9 cellular contexts compared by ENCODE assay signal in the genomic region with DNA sequence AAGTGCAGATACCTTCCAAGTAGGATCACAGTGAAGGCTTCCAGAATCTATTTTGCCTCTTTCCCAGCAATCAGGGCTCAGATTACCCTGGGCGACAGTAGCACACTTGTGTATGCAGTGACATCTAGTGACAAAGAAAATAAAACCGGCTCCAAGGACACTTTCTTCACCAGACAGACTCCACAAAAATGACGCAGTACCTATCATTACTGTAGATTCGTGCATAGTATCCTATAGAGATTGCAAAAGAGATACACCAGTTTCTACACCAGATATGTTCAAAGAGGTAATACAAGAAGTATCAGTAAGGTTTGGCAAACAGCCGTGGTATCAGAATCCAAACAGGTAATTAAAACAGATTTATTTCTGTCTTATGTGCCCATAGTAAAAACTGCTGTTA.
DNase-seq lines count a peak whose midpoint lies in the region; ATAC-seq and TF ChIP-seq lines count a peak whose summit lies in the region.
"Had no signal": no experiment of that assay in that cellular context is flagged by ENCODE, and none has a peak within 500 bp of the region (broad histone marks: within the 10 kb centered on the region; RNA-seq: fewer than 3 reads in every experiment).

No MANE protein-coding gene starts in this region.

- H3K4me3 ChIP-seq in PC-9: no peak overlapping the region

- ATAC-seq in GM18907 (IDR thresholded peaks at IDR 0.05; ENCODE audit: unreplicated experiment) (peak; percentile 79), HG03196 (IDR thresholded peaks at IDR 0.05; ENCODE audit: unreplicated experiment) (no peak)

- H3K4me1 Mint-ChIP-seq in endothelial cell (ENCODE audit: unreplicated experiment): no peaks in the 10 kb centered on the region

- BruUV-seq in PC-9 (replicated peaks; lab: Mats Ljungman, UMichigan): no TSS peak

- H3F3A ChIP-seq in PC-9 (ENCODE audit: insufficient read depth, low read depth): no peaks in the 10 kb centered on the region

- H3K9me3 ChIP-seq in PC-9 (ENCODE audit: insufficient read depth, low read depth): no peaks in the 10 kb centered on the region; the same call in 1 of the 2 replicates

- no peaks in the 10 kb centered on the region for H3K9me2 ChIP-seq in PC-9 (ENCODE audit: insufficient read depth)

- no peaks in the 10 kb centered on the region for H3K9me3 Mint-ChIP-seq in endothelial cell (ENCODE audit: unreplicated experiment)
- H3K9me3 Mint-ChIP-seq: dendritic cell treated with granulocyte-macrophage colony-stimulating factor and Interleukin-4, amounts not matched to agents 40 ng/mL and 50 ng/mL, for 4 days had no signal

- no peak overlapping the region for H3K27ac Mint-ChIP-seq in endothelial cell (ENCODE audit: unreplicated experiment)
- H3K27ac Mint-ChIP-seq: dendritic cell treated with granulocyte-macrophage colony-stimulating factor and Interleukin-4, amounts not matched to agents 40 ng/mL and 50 ng/mL, for 4 days had no signal

- H3K27me3 ChIP-seq in PC-9 (ENCODE audit: insufficient read depth, low read depth): no peaks in the 10 kb centered on the region

- POLR2A ChIA-PET in PC-9 (lab: Charles Lee; ENCODE audit: unreplicated experiment): interaction anchor here (0.7 kb wide), 1 partner anchor 695 kb away, joined by 6 read pairs; no protein-coding TSS in a partner anchor

- TF ChIP-seq CTCF in PC-9 (conservative IDR thresholded peaks at IDR 0.05) (peak; percentile 76), endothelial cell (IDR thresholded peaks at IDR 0.05; ENCODE audit: unreplicated experiment) (peak; percentile 14)

- no peak overlapping the region for H3K4me3 Mint-ChIP-seq in endothelial cell (ENCODE audit: unreplicated experiment)
- H3K4me3 Mint-ChIP-seq: dendritic cell treated with granulocyte-macrophage colony-stimulating factor and Interleukin-4, amounts not matched to agents 40 ng/mL and 50 ng/mL, for 4 days had no signal

- CTCF ChIA-PET in PC-9 (lab: Charles Lee): no interaction called here

- H3K36me3 ChIP-seq in PC-9 (ENCODE audit: low read depth): no peaks in the 10 kb centered on the region

- no peaks in the 10 kb centered on the region for H4K20me1 ChIP-seq in PC-9 (ENCODE audit: insufficient read depth)

- H3K79me2 ChIP-seq in PC-9 (ENCODE audit: low read depth): no peaks in the 10 kb centered on the region

- no peak overlapping the region for H2AFZ ChIP-seq in PC-9

- no peak overlapping the region for H3K4me2 ChIP-seq in PC-9

- H3K27ac ChIP-seq in PC-9: no peak overlapping the region

- peaks cover 3% of the 10 kb centered on the region; the same call in 1 of the 2 replicates for H3K4me1 ChIP-seq in PC-9 (replicated peaks; ENCODE audit: insufficient read depth)

- no peaks in the 10 kb centered on the region for H3K36me3 Mint-ChIP-seq in endothelial cell (ENCODE audit: low read depth, unreplicated experiment)

- peak; percentile 79 for DNase-seq in AG08395 (ENCODE audit: low spot score)
- peak; percentile 81 for DNase-seq in M059J (ENCODE audit: low read depth)
- DNase-seq in PC-9: peak; percentile 30 to 61
- peak; percentile 24 for DNase-seq in endothelial cell (ENCODE audit: low spot score)
- DNase-seq in mucosa of gallbladder (ENCODE audit: low spot score): peak; percentile 23
- no peak for DNase-seq in activated CD8-positive, alpha-beta memory T cell treated with anti-CD3 and anti-CD28 coated beads for 24 hours

- H3K27me3 Mint-ChIP-seq in endothelial cell (ENCODE audit: unreplicated experiment): peaks cover 4% of the 10 kb centered on the region

- intact Hi-C loops in PC-9 (cut with micrococcal nuclease; ENCODE audit: unreplicated experiment): loop anchor here (1.0 to 5.0 kb wide), 9 partner anchors 113 to 1296 kb away; a partner anchor contains a TSS
